8 cellular contexts compared by ENCODE assay signal in the genomic region with DNA sequence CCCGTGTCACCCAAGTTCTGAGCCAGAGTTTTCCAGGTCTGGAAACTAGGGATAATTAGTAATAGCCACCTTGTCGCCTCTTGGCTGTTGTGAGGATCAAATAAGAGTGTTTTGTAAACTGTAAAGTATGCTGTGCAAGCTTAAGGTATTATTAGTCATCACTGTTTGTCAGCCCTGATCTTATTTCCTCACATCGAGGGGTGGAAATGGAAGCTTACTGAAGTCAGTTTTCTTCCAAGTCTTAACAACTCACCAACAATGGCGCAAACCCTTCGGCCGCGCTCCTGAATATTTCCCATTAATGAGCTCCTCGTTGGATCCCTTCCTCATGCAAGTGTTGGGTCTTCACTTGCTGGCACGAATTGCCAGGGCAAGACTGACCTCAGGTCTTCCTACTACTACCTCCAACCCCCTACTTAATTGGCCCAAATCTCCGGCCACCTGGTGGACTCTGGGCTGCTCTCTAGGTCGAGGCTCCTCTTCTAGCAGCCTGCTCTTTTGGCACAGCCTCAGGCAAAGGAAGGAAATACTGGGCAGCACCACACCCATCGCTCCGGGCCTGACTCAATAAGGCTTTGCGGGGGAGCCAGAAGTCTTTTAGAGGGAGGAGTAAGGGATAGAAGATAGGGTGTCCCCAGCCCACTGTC. TPM values are rescaled to one million over a fixed set of nuclear protein-coding genes. Genes with fewer than 3 reads are reported as not detected.
DNase-seq lines count a peak whose midpoint lies in the region; ATAC-seq, FAIRE-seq and TF ChIP-seq lines count a peak whose summit lies in the region.

No MANE protein-coding gene starts in this region.

- peak overlapping the region; percentile 54 for H4K91ac ChIP-seq in mesenchymal stem cell (ENCODE audit: low read length)

- H3K79me1 ChIP-seq in mesenchymal stem cell (replicated peaks; ENCODE audit: low read length, poor library complexity, severe bottlenecking): peaks cover 27% of the 10 kb centered on the region

- CTCF ChIA-PET in Calu3 (lab: Charles Lee): interaction anchor here (0.6 to 2.2 kb wide), 17 partner anchors 8 to 350 kb away, joined by 3 to 12 read pairs (median 4); a partner anchor contains a TSS
- CTCF ChIA-PET in GM12878 (lab: Yijun Ruan, JAX): interaction anchor here (0.6 to 5.6 kb wide), 34 partner anchors 9 to 299 kb away, joined by 3 to 71 read pairs (median 6); a partner anchor contains a TSS

- no peak overlapping the region for H2BK5ac ChIP-seq in mesenchymal stem cell (ENCODE audit: low read depth, low read length, poor library complexity, severe bottlenecking)

- peak overlapping the region; percentile 72 for H3K4me3 ChIP-seq in LNCaP clone FGC (ENCODE audit: low read depth, low read length)
- no peak overlapping the region for H3K4me3 ChIP-seq in GM12878
- H3K4me3 ChIP-seq in mesenchymal stem cell (ENCODE audit: insufficient read depth in 1 of 2, low read depth in 1 of 2, low read length in 2 of 2): peak overlapping the region; percentile 46 to 90

- RAD21 ChIA-PET in GM12878 (lab: Charles Lee; ENCODE audit: unreplicated experiment): interaction anchor here (0.9 to 3.0 kb wide), 19 partner anchors 9 to 151 kb away, joined by 3 to 26 read pairs (median 5); a partner anchor contains a TSS

- H4K8ac ChIP-seq in mesenchymal stem cell (ENCODE audit: low read length): peak overlapping the region; percentile 57

- peak overlapping the region; percentile 63 for H2AK5ac ChIP-seq in mesenchymal stem cell (ENCODE audit: low read length, severe bottlenecking)

- intact Hi-C loops in Calu3 (cut with micrococcal nuclease; ENCODE audit: unreplicated experiment): loop anchor here (5.0 kb wide), 3 partner anchors 69 to 289 kb away; a partner anchor contains a TSS
- intact Hi-C loops in GM12878 (cut with micrococcal nuclease; ENCODE audit: unreplicated experiment): loop anchor here (1.0 to 10.0 kb wide), 5 partner anchors 32 to 286 kb away; a partner anchor contains a TSS

- 64% methylated on average over 14 of the region's 14 CpGs for WGBS in GM12878 (ENCODE audit: insufficient coverage, insufficient replicate concordance, low lambda C conversion rate, missing lambda C conversion rate)
- WGBS in mesenchymal stem cell: 64% methylated on average over 13 of the region's 14 CpGs

- no peaks in the 10 kb centered on the region for H3K27me3 Mint-ChIP-seq in Calu3 (ENCODE audit: unreplicated experiment)

- H3K4me3 Mint-ChIP-seq in Calu3 (ENCODE audit: low read depth, unreplicated experiment): peak overlapping the region; percentile 96

- peaks cover 12% of the 10 kb centered on the region for H3K79me2 ChIP-seq in GM12878 (ENCODE audit: control insufficient read depth, insufficient read depth, low read length)

- H3K9me3 ChIP-seq in GM12878 (replicated peaks; ENCODE audit: control insufficient read depth, insufficient read depth, low read length): no peaks in the 10 kb centered on the region
- no peaks in the 10 kb centered on the region for H3K9me3 ChIP-seq in mesenchymal stem cell (ENCODE audit: control insufficient read depth, low read length)

- 0 out of 2 replicates have a peak overlapping the region, but pooled peaks have one; percentile 20 for H3K27ac ChIP-seq in GM12878 (ENCODE audit: control insufficient read depth, insufficient read depth)
- no peak overlapping the region for H3K27ac ChIP-seq in mesenchymal stem cell (ENCODE audit: low read length, poor library complexity, severe bottlenecking)

- peak overlapping the region; percentile 99 for H3K27ac Mint-ChIP-seq in Calu3 (ENCODE audit: unreplicated experiment)

- no peak overlapping the region for H3K4ac ChIP-seq in mesenchymal stem cell (ENCODE audit: low read depth in 1 of 2, low read length in 2 of 2)

- no peak overlapping the region for H3K23ac ChIP-seq in mesenchymal stem cell (ENCODE audit: low read length in 2 of 2)

- H3K4me2 ChIP-seq in GM12878 (ENCODE audit: control insufficient read depth, insufficient read depth) (peak overlapping the region; percentile 61; the same call in 1 of the 2 replicates), mesenchymal stem cell (ENCODE audit: low read length, poor library complexity, severe bottlenecking) (peak overlapping the region; percentile 58)

- H3K9ac ChIP-seq in GM12878 (ENCODE audit: control insufficient read depth, insufficient read depth, low read length) (no peak overlapping the region; the same call in 1 of the 2 replicates), mesenchymal stem cell (ENCODE audit: low read length) (peak overlapping the region; percentile 96)

- peaks cover 53% of the 10 kb centered on the region for H3K36me3 Mint-ChIP-seq in Calu3 (ENCODE audit: insufficient read depth, unreplicated experiment)

- H4K20me1 ChIP-seq in GM12878 (ENCODE audit: control insufficient read depth, insufficient read depth): no peaks in the 10 kb centered on the region

- H2AFZ ChIP-seq in GM12878 (ENCODE audit: control insufficient read depth, low read depth, low read length) (peak overlapping the region; percentile 44; the same call in 1 of the 2 replicates), mesenchymal stem cell (ENCODE audit: low read depth, low read length) (peak overlapping the region; percentile 49)

- SMC1A ChIA-PET in GM12878 (lab: Charles Lee; ENCODE audit: uncharacterized antibody, unreplicated experiment): interaction anchor here (0.7 to 4.3 kb wide), 23 partner anchors 9 to 288 kb away, joined by 3 to 38 read pairs (median 5); a partner anchor contains a TSS

- POLR2A ChIA-PET in GM12878 (lab: Charles Lee): interaction anchor here (0.6 to 2.6 kb wide), 9 partner anchors 12 to 103 kb away, joined by 3 to 12 read pairs (median 5); a partner anchor contains a TSS

- H3K9me3 Mint-ChIP-seq in Calu3 (ENCODE audit: low read depth, unreplicated experiment): no peaks in the 10 kb centered on the region

- DNase-seq in Calu3: no peak
- DNase-seq in LNCaP clone FGC (ENCODE audit: low read depth): no peak
- DNase-seq in GM12878 (ENCODE audit: low read depth, low spot score): no peak
- DNase-seq in mesenchymal stem cell: no peak
- DNase-seq in NOMO-1 treated with dmso at 0.1 percent for 144 hours (lab: John Stamatoyannopoulos, UW; ENCODE audit: unreplicated experiment): no peak
- DNase-seq in NCI-H1436 (lab: John Stamatoyannopoulos, UW): no peak
- no peak for DNase-seq in NCI-H187 (lab: John Stamatoyannopoulos, UW)

- no peak for TF ChIP-seq POLR2A in GM12878 (IDR thresholded peaks at IDR 0.05; ENCODE audit: low read depth, low read length)

- H3K14ac ChIP-seq in mesenchymal stem cell (ENCODE audit: low read length in 2 of 2): no peak overlapping the region

- H3K4me1 Mint-ChIP-seq in Calu3 (ENCODE audit: low read depth, unreplicated experiment): peaks cover 37% of the 10 kb centered on the region

- H3K27me3 ChIP-seq in GM12878 (replicated peaks in 1 of 2; ENCODE audit: control insufficient read depth in 2 of 2, insufficient read depth in 2 of 2, low read length in 1 of 2) (no peaks in the 10 kb centered on the region), mesenchymal stem cell (ENCODE audit: control insufficient read depth in 1 of 2, insufficient read depth in 1 of 2, low read length in 2 of 2) (no peaks in the 10 kb centered on the region)

- H3K4me1 ChIP-seq in GM12878 (ENCODE audit: control insufficient read depth, insufficient read depth, low read length) (0 out of 2 replicates have a peak, but pooled peaks cover 3% of the 10 kb centered on the region), mesenchymal stem cell (ENCODE audit: control insufficient read depth, insufficient read depth, low read depth, low read length) (peaks cover 3% of the 10 kb centered on the region)

- H2BK15ac ChIP-seq in mesenchymal stem cell (ENCODE audit: low read depth, poor library complexity, severe bottlenecking): no peak overlapping the region

- FAIRE-seq in GM12878 (lab: Jason Lieb, UNC): no peak

- BruUV-seq in Calu3 (replicated peaks; lab: Mats Ljungman, UMichigan) (TSS peak; percentile 59), GM12878 (replicated peaks; lab: Mats Ljungman, UMichigan) (no TSS peak)

- no peak for TF ChIP-seq RAD21 in GM12878 (IDR thresholded peaks at IDR 0.05; ENCODE audit: insufficient read depth, low read depth, low read length)

- H2BK120ac ChIP-seq in mesenchymal stem cell (ENCODE audit: low read depth, low read length): no peak overlapping the region

- no peak overlapping the region for H2BK12ac ChIP-seq in mesenchymal stem cell (ENCODE audit: low read length in 2 of 2)

- no peak for ATAC-seq in GM12878
- ATAC-seq in HG03521 (IDR thresholded peaks at IDR 0.05; ENCODE audit: unreplicated experiment): no peak

- TF ChIP-seq EP300 in GM12878 (IDR thresholded peaks at IDR 0.05; ENCODE audit: borderline replicate concordance in 1 of 2, control insufficient read depth in 1 of 2, low read depth in 2 of 2, low read length in 2 of 2): no peak

- in situ Hi-C loops in GM12878 (cut with MboI): loop anchor here (5.0 to 10.0 kb wide), 2 partner anchors 79 to 286 kb away; a partner anchor contains a TSS

- TF ChIP-seq CTCF in Calu3 (IDR thresholded peaks at IDR 0.05; ENCODE audit: unreplicated experiment) (no peak), LNCaP clone FGC (IDR thresholded peaks at IDR 0.05; ENCODE audit: control insufficient read depth, extremely low read depth, insufficient read depth) (no peak), GM12878 (IDR thresholded peaks at IDR 0.05 in 2 of 3, conservative IDR thresholded peaks at IDR 0.05 in 1 of 3; ENCODE audit: control insufficient read depth in 2 of 3, extremely low read depth in 1 of 3, insufficient read depth in 1 of 3, low read depth in 3 of 3, low read length in 3 of 3) (no peak)

- H3K36me3 ChIP-seq in GM12878 (ENCODE audit: control insufficient read depth in 2 of 2, insufficient read depth in 2 of 2, low read length in 1 of 2): peaks cover 2 to 4% of the 10 kb centered on the region in 2 experiments; a peak in 3 of 4 replicates
- H3K36me3 ChIP-seq in mesenchymal stem cell (ENCODE audit: control insufficient read depth in 1 of 2, insufficient read depth in 2 of 2, low read depth in 1 of 2, low read length in 2 of 2): peaks cover 30 to 42% of the 10 kb centered on the region in 2 experiments

- peak overlapping the region in 1 of 2 experiments; percentile 77 for H3K18ac ChIP-seq in mesenchymal stem cell (ENCODE audit: low read depth in 1 of 2, low read length in 2 of 2)

RNA-seq across cellular contexts. Expression of a gene that starts 0.9 kb away (rescaled TPM):
- 117 and 127 TPM in 2 replicates for total RNA-seq in Calu3 (2022)
- total RNA-seq in GM12878 (2013; cell fraction: nucleolus; rRNA removed): 20.3 and 24.2 TPM in 2 replicates
- total RNA-seq in GM12878 (2014; rRNA removed): 54.8 and 61.1 TPM in 2 replicates
- total RNA-seq in GM12878 (2014; rRNA removed; fragmentation: Illumina TruSeq; extraction: Trizol): 42.4 and 43.3 TPM in 2 replicates
- total RNA-seq in GM12878 (2021): 39.5 and 46.2 TPM in 2 replicates
- 36.2 TPM for polyA plus RNA-seq in GM12878 (2011; ENCODE audit: low read depth)
- 34.4 and 55.3 TPM in 2 replicates for polyA plus RNA-seq in GM12878 (2011; rRNA removed)
- polyA plus RNA-seq in GM12878 (2011; cell fraction: cytosol; rRNA removed): 55.6 and 57.9 TPM in 2 replicates
- 60.1 and 74.9 TPM in 2 replicates for polyA plus RNA-seq in GM12878 (2011; cell fraction: nucleus; rRNA removed)
- polyA plus RNA-seq in GM12878 (2012): 30.7 and 48.1 TPM in 2 replicates
- 51.9 and 58.0 TPM in 2 replicates for polyA plus RNA-seq in GM12878 (2014; fragmentation: Illumina TruSeq; extraction: Trizol)
- 10 to 100 TPM; 40.0 to 44.4 TPM for polyA plus RNA-seq in GM12878 (2014; fragmentation: Nextera tagmentation; extraction: Ambion mirVana)
- 48.1 and 51.3 TPM in 2 replicates for polyA plus RNA-seq in GM12878 (2014; rRNA removed)
- 100 to 1,000 TPM; 106 to 113 TPM for polyA plus RNA-seq in GM12878 (2016; fragmentation: Nextera tagmentation; extraction: Ambion mirVana)
- 42.2 and 43.6 TPM in 2 replicates for polyA minus RNA-seq in GM12878 (2011; rRNA and poly(A)+ RNA removed)
- 18.4 and 21.6 TPM in 2 replicates for polyA minus RNA-seq in GM12878 (2011; cell fraction: cytosol; rRNA and poly(A)+ RNA removed)
- polyA minus RNA-seq in GM12878 (2011; cell fraction: nucleus; rRNA and poly(A)+ RNA removed): 31.4 and 38.0 TPM in 2 replicates
- polyA plus RNA-seq in mesenchymal stem cell (2013, experiment 1 of 2): 58.8 TPM
- polyA plus RNA-seq in mesenchymal stem cell (2013, experiment 2 of 2): 61.6 TPM

RNA-seq across cellular contexts. Expression of a gene that starts 30.7 kb away (rescaled TPM):
- total RNA-seq in Calu3 (2022) (79.0 and 79.9 TPM in 2 replicates), GM12878 (2014; rRNA removed) (56.7 and 64.0 TPM in 2 replicates), GM12878 (2014; rRNA removed; fragmentation: Illumina TruSeq; extraction: Trizol) (39.5 and 39.9 TPM in 2 replicates), GM12878 (2021) (45.8 and 50.1 TPM in 2 replicates)
- 86.4 and 107 TPM in 2 replicates for total RNA-seq in GM12878 (2013; cell fraction: nucleolus; rRNA removed)
- 22.3 TPM for polyA plus RNA-seq in GM12878 (2011; ENCODE audit: low read depth)
- polyA plus RNA-seq in GM12878 (2011; rRNA removed) (55.8 and 80.4 TPM in 2 replicates), GM12878 (2014; fragmentation: Illumina TruSeq; extraction: Trizol) (41.6 and 45.4 TPM in 2 replicates), GM12878 (2014; fragmentation: Nextera tagmentation; extraction: Ambion mirVana) (10 to 100 TPM; 35.1 to 39.0 TPM), GM12878 (2014; rRNA removed) (34.5 and 43.7 TPM in 2 replicates), GM12878 (2016; fragmentation: Nextera tagmentation; extraction: Ambion mirVana) (10 to 100 TPM; 65.9 to 76.3 TPM)
- 55.1 and 82.5 TPM in 2 replicates for polyA plus RNA-seq in GM12878 (2011; cell fraction: cytosol; rRNA removed)
- 50.5 and 54.2 TPM in 2 replicates for polyA plus RNA-seq in GM12878 (2011; cell fraction: nucleus; rRNA removed)
- 26.3 and 35.4 TPM in 2 replicates for polyA plus RNA-seq in GM12878 (2012)
- 65.1 and 93.8 TPM in 2 replicates for polyA minus RNA-seq in GM12878 (2011; rRNA and poly(A)+ RNA removed)
- 34.7 and 42.1 TPM in 2 replicates for polyA minus RNA-seq in GM12878 (2011; cell fraction: cytosol; rRNA and poly(A)+ RNA removed)
- 27.9 and 43.3 TPM in 2 replicates for polyA minus RNA-seq in GM12878 (2011; cell fraction: nucleus; rRNA and poly(A)+ RNA removed)
- 33.1 TPM for polyA plus RNA-seq in mesenchymal stem cell (2013, experiment 1 of 2)
- 34.1 TPM for polyA plus RNA-seq in mesenchymal stem cell (2013, experiment 2 of 2)

RNA-seq across cellular contexts. Expression of a gene that starts 55.3 kb away (rescaled TPM):
- total RNA-seq in Calu3 (2022) (14.2 and 14.9 TPM in 2 replicates), GM12878 (2014; rRNA removed) (16.8 and 21.3 TPM in 2 replicates), GM12878 (2014; rRNA removed; fragmentation: Illumina TruSeq; extraction: Trizol) (10.9 and 11.9 TPM in 2 replicates), GM12878 (2021) (21.2 and 24.8 TPM in 2 replicates)
- total RNA-seq in GM12878 (2013; cell fraction: nucleolus; rRNA removed): 18.9 and 25.4 TPM in 2 replicates
- polyA plus RNA-seq in GM12878 (2011; ENCODE audit: low read depth): 20.4 TPM
- polyA plus RNA-seq in GM12878 (2011; rRNA removed) (9.3 and 17.5 TPM in 2 replicates), GM12878 (2014; fragmentation: Illumina TruSeq; extraction: Trizol) (15.4 and 24.6 TPM in 2 replicates), GM12878 (2014; fragmentation: Nextera tagmentation; extraction: Ambion mirVana) (1 to 10 TPM; 2.1 to 3.3 TPM), GM12878 (2014; rRNA removed) (24.5 and 25.8 TPM in 2 replicates), GM12878 (2016; fragmentation: Nextera tagmentation; extraction: Ambion mirVana) (10 to 100 TPM; 18.7 to 29.6 TPM)
- polyA plus RNA-seq in GM12878 (2011; cell fraction: cytosol; rRNA removed): 20.8 and 23.2 TPM in 2 replicates
- polyA plus RNA-seq in GM12878 (2011; cell fraction: nucleus; rRNA removed): 23.2 and 28.5 TPM in 2 replicates
- polyA plus RNA-seq in GM12878 (2012): 30.8 and 33.5 TPM in 2 replicates
- polyA minus RNA-seq in GM12878 (2011; rRNA and poly(A)+ RNA removed): 10.5 and 29.3 TPM in 2 replicates
- 8.6 and 10.8 TPM in 2 replicates for polyA minus RNA-seq in GM12878 (2011; cell fraction: cytosol; rRNA and poly(A)+ RNA removed)
- polyA minus RNA-seq in GM12878 (2011; cell fraction: nucleus; rRNA and poly(A)+ RNA removed): 12.2 and 18.0 TPM in 2 replicates
- polyA plus RNA-seq in mesenchymal stem cell (2013, experiment 1 of 2): 6.0 TPM
- 6.5 TPM for polyA plus RNA-seq in mesenchymal stem cell (2013, experiment 2 of 2)
